In the genomic region with DNA sequence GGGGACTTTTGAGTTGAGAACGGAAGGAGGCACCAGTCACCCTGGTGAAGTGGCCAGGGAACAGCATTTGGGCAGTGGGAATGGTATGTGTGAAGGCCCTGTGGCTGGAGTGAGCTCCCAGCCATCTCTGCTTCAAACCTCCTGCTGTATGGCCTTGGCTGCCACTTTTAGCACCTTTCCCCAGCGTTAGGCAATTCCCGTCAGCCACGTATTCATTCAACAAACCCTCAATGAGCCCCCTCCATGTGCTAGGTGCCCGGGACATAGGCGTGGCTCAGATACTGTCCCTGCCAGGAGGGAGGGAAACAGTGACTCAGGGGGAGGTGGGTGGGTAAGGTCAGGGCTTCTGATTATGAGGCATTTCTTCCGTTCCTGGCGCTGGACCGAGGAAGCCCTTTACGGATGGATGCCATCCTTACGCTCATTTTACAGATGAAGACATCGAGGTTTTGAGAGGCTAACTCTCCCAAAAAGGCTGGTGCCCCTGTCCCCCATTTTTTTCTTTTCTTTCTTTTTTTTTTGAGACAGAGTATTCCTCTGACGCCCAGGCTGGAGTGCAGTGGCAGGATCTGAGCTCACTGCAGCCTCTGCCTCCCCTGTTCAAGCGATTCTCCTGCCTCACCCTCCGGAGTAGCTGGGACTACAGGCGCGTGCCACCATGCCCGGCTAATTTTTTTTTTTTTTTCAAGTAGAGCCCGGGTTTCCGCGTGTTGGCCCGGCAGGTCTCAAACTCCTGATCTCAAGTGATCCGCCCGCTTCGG, we compare ENCODE assay signal across 1 cellular context.
TF ChIP-seq lines count a peak whose summit lies in the region.

No MANE protein-coding gene starts in this region.

TF ChIP-seq in HepG2, 621 proteins besides CTCF, POLR2A, EP300 and RAD21 (continued from another document):
- TF ChIP-seq, protein P1, sequence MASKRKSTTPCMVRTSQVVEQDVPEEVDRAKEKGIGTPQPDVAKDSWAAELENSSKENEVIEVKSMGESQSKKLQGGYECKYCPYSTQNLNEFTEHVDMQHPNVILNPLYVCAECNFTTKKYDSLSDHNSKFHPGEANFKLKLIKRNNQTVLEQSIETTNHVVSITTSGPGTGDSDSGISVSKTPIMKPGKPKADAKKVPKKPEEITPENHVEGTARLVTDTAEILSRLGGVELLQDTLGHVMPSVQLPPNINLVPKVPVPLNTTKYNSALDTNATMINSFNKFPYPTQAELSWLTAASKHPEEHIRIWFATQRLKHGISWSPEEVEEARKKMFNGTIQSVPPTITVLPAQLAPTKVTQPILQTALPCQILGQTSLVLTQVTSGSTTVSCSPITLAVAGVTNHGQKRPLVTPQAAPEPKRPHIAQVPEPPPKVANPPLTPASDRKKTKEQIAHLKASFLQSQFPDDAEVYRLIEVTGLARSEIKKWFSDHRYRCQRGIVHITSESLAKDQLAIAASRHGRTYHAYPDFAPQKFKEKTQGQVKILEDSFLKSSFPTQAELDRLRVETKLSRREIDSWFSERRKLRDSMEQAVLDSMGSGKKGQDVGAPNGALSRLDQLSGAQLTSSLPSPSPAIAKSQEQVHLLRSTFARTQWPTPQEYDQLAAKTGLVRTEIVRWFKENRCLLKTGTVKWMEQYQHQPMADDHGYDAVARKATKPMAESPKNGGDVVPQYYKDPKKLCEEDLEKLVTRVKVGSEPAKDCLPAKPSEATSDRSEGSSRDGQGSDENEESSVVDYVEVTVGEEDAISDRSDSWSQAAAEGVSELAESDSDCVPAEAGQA (IDR thresholded peaks at IDR 0.05; ENCODE audit: low read depth): no peak
- TF ChIP-seq, protein P1 (CRISPR knock-in tag; IDR thresholded peaks at IDR 0.05; ENCODE audit: borderline replicate concordance): no peak
- TF ChIP-seq ZNF121 (CRISPR knock-in tag; IDR thresholded peaks at IDR 0.05): no peak
- TF ChIP-seq DNMT3B (CRISPR knock-in tag; conservative IDR thresholded peaks at IDR 0.05): no peak
- TF ChIP-seq ZNF33A (CRISPR knock-in tag; IDR thresholded peaks at IDR 0.05; ENCODE audit: borderline replicate concordance): no peak
- TF ChIP-seq, protein P2, sequence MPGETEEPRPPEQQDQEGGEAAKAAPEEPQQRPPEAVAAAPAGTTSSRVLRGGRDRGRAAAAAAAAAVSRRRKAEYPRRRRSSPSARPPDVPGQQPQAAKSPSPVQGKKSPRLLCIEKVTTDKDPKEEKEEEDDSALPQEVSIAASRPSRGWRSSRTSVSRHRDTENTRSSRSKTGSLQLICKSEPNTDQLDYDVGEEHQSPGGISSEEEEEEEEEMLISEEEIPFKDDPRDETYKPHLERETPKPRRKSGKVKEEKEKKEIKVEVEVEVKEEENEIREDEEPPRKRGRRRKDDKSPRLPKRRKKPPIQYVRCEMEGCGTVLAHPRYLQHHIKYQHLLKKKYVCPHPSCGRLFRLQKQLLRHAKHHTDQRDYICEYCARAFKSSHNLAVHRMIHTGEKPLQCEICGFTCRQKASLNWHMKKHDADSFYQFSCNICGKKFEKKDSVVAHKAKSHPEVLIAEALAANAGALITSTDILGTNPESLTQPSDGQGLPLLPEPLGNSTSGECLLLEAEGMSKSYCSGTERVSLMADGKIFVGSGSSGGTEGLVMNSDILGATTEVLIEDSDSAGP (CRISPR knock-in tag; IDR thresholded peaks at IDR 0.05; ENCODE audit: borderline replicate concordance): 0 out of 2 replicates have a peak, but pooled peaks have one; percentile 24
- TF ChIP-seq, protein P3, sequence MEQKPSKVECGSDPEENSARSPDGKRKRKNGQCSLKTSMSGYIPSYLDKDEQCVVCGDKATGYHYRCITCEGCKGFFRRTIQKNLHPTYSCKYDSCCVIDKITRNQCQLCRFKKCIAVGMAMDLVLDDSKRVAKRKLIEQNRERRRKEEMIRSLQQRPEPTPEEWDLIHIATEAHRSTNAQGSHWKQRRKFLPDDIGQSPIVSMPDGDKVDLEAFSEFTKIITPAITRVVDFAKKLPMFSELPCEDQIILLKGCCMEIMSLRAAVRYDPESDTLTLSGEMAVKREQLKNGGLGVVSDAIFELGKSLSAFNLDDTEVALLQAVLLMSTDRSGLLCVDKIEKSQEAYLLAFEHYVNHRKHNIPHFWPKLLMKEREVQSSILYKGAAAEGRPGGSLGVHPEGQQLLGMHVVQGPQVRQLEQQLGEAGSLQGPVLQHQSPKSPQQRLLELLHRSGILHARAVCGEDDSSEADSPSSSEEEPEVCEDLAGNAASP (CRISPR knock-in tag; IDR thresholded peaks at IDR 0.05; ENCODE audit: borderline replicate concordance): no peak
- 0 out of 2 replicates have a peak, but pooled peaks have one; percentile 61 for TF ChIP-seq KDM1A (CRISPR knock-in tag; IDR thresholded peaks at IDR 0.05)
- TF ChIP-seq ZFP62 (CRISPR knock-in tag; IDR thresholded peaks at IDR 0.05): no peak
- no peak for TF ChIP-seq ZNF101 (CRISPR knock-in tag; IDR thresholded peaks at IDR 0.05; ENCODE audit: borderline replicate concordance, low read depth)
- no peak for TF ChIP-seq TCF7 (IDR thresholded peaks at IDR 0.05; ENCODE audit: low read depth)
- TF ChIP-seq RFX3 (CRISPR knock-in tag; IDR thresholded peaks at IDR 0.05): no peak
- TF ChIP-seq, protein P4, sequence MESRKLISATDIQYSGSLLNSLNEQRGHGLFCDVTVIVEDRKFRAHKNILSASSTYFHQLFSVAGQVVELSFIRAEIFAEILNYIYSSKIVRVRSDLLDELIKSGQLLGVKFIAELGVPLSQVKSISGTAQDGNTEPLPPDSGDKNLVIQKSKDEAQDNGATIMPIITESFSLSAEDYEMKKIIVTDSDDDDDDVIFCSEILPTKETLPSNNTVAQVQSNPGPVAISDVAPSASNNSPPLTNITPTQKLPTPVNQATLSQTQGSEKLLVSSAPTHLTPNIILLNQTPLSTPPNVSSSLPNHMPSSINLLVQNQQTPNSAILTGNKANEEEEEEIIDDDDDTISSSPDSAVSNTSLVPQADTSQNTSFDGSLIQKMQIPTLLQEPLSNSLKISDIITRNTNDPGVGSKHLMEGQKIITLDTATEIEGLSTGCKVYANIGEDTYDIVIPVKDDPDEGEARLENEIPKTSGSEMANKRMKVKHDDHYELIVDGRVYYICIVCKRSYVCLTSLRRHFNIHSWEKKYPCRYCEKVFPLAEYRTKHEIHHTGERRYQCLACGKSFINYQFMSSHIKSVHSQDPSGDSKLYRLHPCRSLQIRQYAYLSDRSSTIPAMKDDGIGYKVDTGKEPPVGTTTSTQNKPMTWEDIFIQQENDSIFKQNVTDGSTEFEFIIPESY (CRISPR knock-in tag; IDR thresholded peaks at IDR 0.05): peak; percentile 72
- TF ChIP-seq TBX2 (CRISPR knock-in tag; IDR thresholded peaks at IDR 0.05; ENCODE audit: borderline replicate concordance): 0 out of 2 replicates have a peak, but pooled peaks have one; percentile 15
- TF ChIP-seq MAFK (conservative IDR thresholded peaks at IDR 0.05 in 1 of 2, IDR thresholded peaks at IDR 0.05 in 1 of 2; ENCODE audit: low read length in 2 of 2): no peak
- TF ChIP-seq HNRNPL (IDR thresholded peaks at IDR 0.05; ENCODE audit: low read depth, low read length): 0 out of 2 replicates have a peak, but pooled peaks have one; percentile 59
- TF ChIP-seq ZFYVE20 (CRISPR knock-in tag; IDR thresholded peaks at IDR 0.05; ENCODE audit: borderline replicate concordance, low read depth): no peak
- no peak for TF ChIP-seq ARNT2 (CRISPR knock-in tag; IDR thresholded peaks at IDR 0.05; ENCODE audit: low read depth)
- no peak for TF ChIP-seq ZNF780A (CRISPR knock-in tag; IDR thresholded peaks at IDR 0.05)
- 0 out of 2 replicates have a peak, but pooled peaks have one; percentile 51 for TF ChIP-seq ZMYM2 (CRISPR knock-in tag; IDR thresholded peaks at IDR 0.05)
- TF ChIP-seq, protein P5, sequence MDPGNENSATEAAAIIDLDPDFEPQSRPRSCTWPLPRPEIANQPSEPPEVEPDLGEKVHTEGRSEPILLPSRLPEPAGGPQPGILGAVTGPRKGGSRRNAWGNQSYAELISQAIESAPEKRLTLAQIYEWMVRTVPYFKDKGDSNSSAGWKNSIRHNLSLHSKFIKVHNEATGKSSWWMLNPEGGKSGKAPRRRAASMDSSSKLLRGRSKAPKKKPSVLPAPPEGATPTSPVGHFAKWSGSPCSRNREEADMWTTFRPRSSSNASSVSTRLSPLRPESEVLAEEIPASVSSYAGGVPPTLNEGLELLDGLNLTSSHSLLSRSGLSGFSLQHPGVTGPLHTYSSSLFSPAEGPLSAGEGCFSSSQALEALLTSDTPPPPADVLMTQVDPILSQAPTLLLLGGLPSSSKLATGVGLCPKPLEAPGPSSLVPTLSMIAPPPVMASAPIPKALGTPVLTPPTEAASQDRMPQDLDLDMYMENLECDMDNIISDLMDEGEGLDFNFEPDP (CRISPR knock-in tag; conservative IDR thresholded peaks at IDR 0.05): no peak
- no peak for TF ChIP-seq NFATC3 (CRISPR knock-in tag; IDR thresholded peaks at IDR 0.05)
- TF ChIP-seq ZNF710 (CRISPR knock-in tag; IDR thresholded peaks at IDR 0.05; ENCODE audit: borderline replicate concordance): no peak
- peak; percentile 95 for TF ChIP-seq ZNF3 (CRISPR knock-in tag; IDR thresholded peaks at IDR 0.05)
- no peak for TF ChIP-seq ZNF674 (CRISPR knock-in tag; IDR thresholded peaks at IDR 0.05; ENCODE audit: low read depth)
- no peak for TF ChIP-seq ZNF280B (CRISPR knock-in tag; IDR thresholded peaks at IDR 0.05; ENCODE audit: borderline replicate concordance)
- TF ChIP-seq POLR2G (IDR thresholded peaks at IDR 0.05; ENCODE audit: low read depth, low read length): peak; percentile 14; the same call in 1 of the 2 replicates
- TF ChIP-seq PPARG (CRISPR knock-in tag; conservative IDR thresholded peaks at IDR 0.05): no peak
- TF ChIP-seq HHEX (CRISPR knock-in tag; IDR thresholded peaks at IDR 0.05): 0 out of 2 replicates have a peak, but pooled peaks have one; percentile 19
- TF ChIP-seq NRL (CRISPR knock-in tag; IDR thresholded peaks at IDR 0.05; ENCODE audit: borderline replicate concordance): no peak
- TF ChIP-seq, protein P6, sequence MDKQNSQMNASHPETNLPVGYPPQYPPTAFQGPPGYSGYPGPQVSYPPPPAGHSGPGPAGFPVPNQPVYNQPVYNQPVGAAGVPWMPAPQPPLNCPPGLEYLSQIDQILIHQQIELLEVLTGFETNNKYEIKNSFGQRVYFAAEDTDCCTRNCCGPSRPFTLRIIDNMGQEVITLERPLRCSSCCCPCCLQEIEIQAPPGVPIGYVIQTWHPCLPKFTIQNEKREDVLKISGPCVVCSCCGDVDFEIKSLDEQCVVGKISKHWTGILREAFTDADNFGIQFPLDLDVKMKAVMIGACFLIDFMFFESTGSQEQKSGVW (CRISPR knock-in tag; IDR thresholded peaks at IDR 0.05; ENCODE audit: borderline replicate concordance): no peak
- no peak for TF ChIP-seq TEF (CRISPR knock-in tag; IDR thresholded peaks at IDR 0.05)
TF ChIP-seq in HepG2: peak in this region for 10.
